Comparison of ENCODE assay signal across 8 cellular contexts in the genomic region with DNA sequence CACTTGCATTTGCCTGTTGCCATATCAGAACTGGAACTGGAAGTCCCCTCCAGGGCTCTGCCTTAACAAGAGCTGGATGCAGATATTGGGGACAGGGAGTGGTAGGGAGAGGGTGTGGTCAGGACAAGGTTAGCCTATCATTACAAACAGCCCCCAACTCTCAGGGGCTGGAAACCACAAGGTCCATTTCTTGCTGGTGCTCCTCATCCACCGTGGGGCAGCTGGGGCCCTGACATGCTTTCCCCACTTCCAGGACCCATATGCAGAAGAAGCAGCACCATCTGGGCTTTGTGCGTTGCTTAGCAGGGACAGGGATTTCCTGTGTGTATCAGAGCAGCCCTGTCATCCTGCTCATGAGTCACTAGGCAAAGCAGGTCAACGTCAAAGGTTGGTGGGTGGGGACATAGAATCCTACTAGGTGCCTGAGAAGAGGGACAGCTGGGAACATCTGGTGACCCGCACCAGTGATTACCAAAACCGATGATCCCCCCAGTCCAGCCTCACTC. TPM values are rescaled to one million over a fixed set of nuclear protein-coding genes. Genes with fewer than 3 reads are reported as not detected.
A peak's percentile ranks its signal among the peaks of the same experiment; 100 is the strongest.
DNase-seq lines count a peak whose midpoint lies in the region; ATAC-seq and TF ChIP-seq lines count a peak whose summit lies in the region.

No MANE protein-coding gene starts in this region.

- POLR2A ChIA-PET in A673 (lab: Charles Lee; ENCODE audit: low non-redundant PET): no interaction called here

- TF ChIP-seq CTCF in A673 (conservative IDR thresholded peaks at IDR 0.05; ENCODE audit: low read depth, low read length): no peak

- no peak overlapping the region for H4K12ac ChIP-seq in trophoblast cell (ENCODE audit: low read depth, low read length)

- no peak overlapping the region for H3K9ac ChIP-seq in trophoblast cell (ENCODE audit: low read length)

- no peak overlapping the region for H4K8ac ChIP-seq in trophoblast cell (ENCODE audit: low read depth, low read length)

- no peak overlapping the region for H3K23ac ChIP-seq in trophoblast cell (ENCODE audit: low read length)

- no peak overlapping the region for H2AFZ ChIP-seq in trophoblast cell (ENCODE audit: insufficient read depth, low read length, poor library complexity)

- no peaks in the 10 kb centered on the region for H3K36me3 ChIP-seq in trophoblast cell (ENCODE audit: control insufficient read depth in 1 of 2, insufficient read depth in 2 of 2, low read length in 2 of 2)
- no peaks in the 10 kb centered on the region for H3K36me3 ChIP-seq in A673 (ENCODE audit: insufficient read depth, low read length, poor library complexity, severe bottlenecking)

- intact Hi-C loops in A673 (cut with micrococcal nuclease; ENCODE audit: unreplicated experiment): no loop called here

- CTCF ChIA-PET in A673 (lab: Charles Lee): no interaction called here

- no peak overlapping the region for H3K4ac ChIP-seq in trophoblast cell (ENCODE audit: low read depth, low read length)

- no peak overlapping the region for H3K4me3 ChIP-seq in trophoblast cell (ENCODE audit: low read depth, low read length)
- H3K4me3 ChIP-seq in A673 (ENCODE audit: low read depth, low read length, poor library complexity, severe bottlenecking): no peak overlapping the region

- H3K9me3 ChIP-seq in trophoblast cell (ENCODE audit: insufficient read depth, low read depth, low read length) (no peaks in the 10 kb centered on the region), A673 (ENCODE audit: low read depth, low read length, poor library complexity, severe bottlenecking) (no peaks in the 10 kb centered on the region)

- H3K4me2 ChIP-seq in trophoblast cell (ENCODE audit: low read length): no peak overlapping the region

- DNase-seq in NCI-H460 (ENCODE audit: extremely low read depth, low read depth) (peak; percentile 48), trophoblast cell (peak; percentile 50 to 55), NCI-H2107 (lab: John Stamatoyannopoulos, UW) (no peak), A673 (ENCODE audit: low spot score) (no peak), OCI-M1 (lab: John Stamatoyannopoulos, UW) (no peak)
- peak; percentile 80 for DNase-seq in activated effector memory CD4-positive, alpha-beta T cell treated with anti-CD3 and anti-CD28 coated beads, Interleukin-2, amount 50 U/mL, for 16 hours

- H3K27ac ChIP-seq in trophoblast cell (ENCODE audit: low read depth, low read length) (no peak overlapping the region), A673 (ENCODE audit: low read depth, low read length, poor library complexity, severe bottlenecking) (no peak overlapping the region)

- ATAC-seq in GM18517 (IDR thresholded peaks at IDR 0.05; ENCODE audit: unreplicated experiment): peak; percentile 81
- ATAC-seq in HG02642 (IDR thresholded peaks at IDR 0.05; ENCODE audit: poor library complexity, unreplicated experiment): peak; percentile 94

- H3K79me1 ChIP-seq in trophoblast cell (ENCODE audit: low read length): no peaks in the 10 kb centered on the region

- H2AK5ac ChIP-seq in trophoblast cell (ENCODE audit: low read length): no peak overlapping the region

- H3K4me1 ChIP-seq in trophoblast cell (ENCODE audit: control insufficient read depth in 1 of 2, insufficient read depth in 2 of 2, low read length in 2 of 2) (no peaks in the 10 kb centered on the region), A673 (ENCODE audit: insufficient read depth, low read length, poor library complexity, severe bottlenecking) (no peaks in the 10 kb centered on the region)

- no peak overlapping the region for H2BK120ac ChIP-seq in trophoblast cell (ENCODE audit: insufficient read depth, low read length, poor library complexity)

- no peak overlapping the region for H2BK5ac ChIP-seq in trophoblast cell (ENCODE audit: low read depth, low read length, poor library complexity)

- BruUV-seq in A673 (replicated peaks; lab: Mats Ljungman, UMichigan): no TSS peak

- H3K27me3 ChIP-seq in trophoblast cell (ENCODE audit: insufficient read depth, low read length) (no peaks in the 10 kb centered on the region), A673 (replicated peaks; ENCODE audit: insufficient read depth, low read depth, low read length, poor library complexity) (no peaks in the 10 kb centered on the region)

- H2BK12ac ChIP-seq in trophoblast cell (ENCODE audit: low read length): no peak overlapping the region

- H3K18ac ChIP-seq in trophoblast cell (ENCODE audit: low read length): no peak overlapping the region

- H3K79me2 ChIP-seq in trophoblast cell (ENCODE audit: control insufficient read depth, insufficient read depth, low read length, poor library complexity): no peaks in the 10 kb centered on the region

- WGBS in trophoblast cell (ENCODE audit: extremely low coverage, insufficient coverage, insufficient read length): no CpG with 5 or more reads among the region's 5 CpGs

- H3K14ac ChIP-seq in trophoblast cell (ENCODE audit: low read length): no peak overlapping the region

- no peak overlapping the region for H4K91ac ChIP-seq in trophoblast cell (ENCODE audit: low read depth, low read length)

RNA-seq across cellular contexts. Expression of gene RGS9, which starts 26.9 kb away (rescaled TPM):
- 5.0 and 5.8 TPM in 2 replicates for total RNA-seq in NCI-H460 (2014; rRNA removed; shearing (Covaris generic))
- polyA plus RNA-seq in NCI-H460 (2014; cell fraction: nucleus; rRNA removed): 1.6 and 3.7 TPM in 2 replicates
- 7.3 and 8.2 TPM in 2 replicates for polyA plus RNA-seq in trophoblast cell (2013)
- 1.8 and 2.8 TPM in 2 replicates for total RNA-seq in A673 (2021)

Comparison
In these comparisons a context has a peak if more than half of its experiments do, and no peak if none do; other contexts are left out.
1. DNase-seq: peak in NCI-H460 (single experiment), activated effector memory CD4-positive, alpha-beta T cell treated with anti-CD3 and anti-CD28 coated beads, Interleukin-2, amount 50 U/mL, for 16 hours (single experiment) and trophoblast cell (2 of 2); none in NCI-H2107 (single experiment), A673 (single experiment) and OCI-M1 (single experiment).